ENCODE assay signal across 8 cellular contexts in genomic region chr10:79068562-79069324, GRCh38. TPM values are rescaled to one million over a fixed set of nuclear protein-coding genes. Genes with fewer than 3 reads are reported as not detected.
A peak's percentile ranks its signal among the peaks of the same experiment; 100 is the strongest.
DNase-seq lines count a peak whose midpoint lies in the region; ATAC-seq and TF ChIP-seq lines count a peak whose summit lies in the region.

TSS of gene ZMIZ1 (plus strand) at chr10:79068966. CDS start at chr10:79201633, 132,667 bp downstream.

- peak; percentile 35 for DNase-seq in BJ (ENCODE audit: low read depth)
- DNase-seq in GM19240 (ENCODE audit: insufficient read length, low spot score): peak; percentile 50
- peak; percentile 46 to 91 for DNase-seq in NCI-H526 (lab: John Stamatoyannopoulos, UW)
- DNase-seq in activated CD4-positive, alpha-beta T cell treated with anti-CD3 and anti-CD28 coated beads, Interleukin-2, amount 50 U/mL, for 48 hours: peak; percentile 81 to 86
- DNase-seq in dorsolateral prefrontal cortex: peak; percentile 73 to 92 (median 86)
- DNase-seq in right lobe of liver: peak; percentile 89 to 92 (median 89)
- peak; percentile 70 to 80 for DNase-seq in stimulated activated CD4-positive, alpha-beta T cell treated with anti-CD3 and anti-CD28 coated beads, Interleukin-4, amount 100 ng/mL, for 4 hours

- POLR2A ChIA-PET in BJ (lab: Charles Lee): no interaction called here

- no peaks in the 10 kb centered on the region for H3K36me3 ChIP-seq in BJ (ENCODE audit: control insufficient read depth, insufficient read depth, low read length)
- H3K36me3 ChIP-seq in right lobe of liver: no peaks in the 10 kb centered on the region

- TF ChIP-seq CTCF in BJ (IDR thresholded peaks at IDR 0.05; ENCODE audit: insufficient read depth, low read depth, low read length): 0 out of 2 replicates have a peak, but pooled peaks have one; percentile 1
- peak in 29 of 56 donors; percentile 2 to 52 (median 17) for TF ChIP-seq CTCF in dorsolateral prefrontal cortex (IDR thresholded peaks at IDR 0.05 in 54 of 56, conservative IDR thresholded peaks at IDR 0.05 in 2 of 56; ENCODE audit: low read depth in 1 of 56, partially characterized antibody in 56 of 56)
- TF ChIP-seq CTCF in right lobe of liver (IDR thresholded peaks at IDR 0.05): peak; percentile 15 to 59 (median 28)

- H3K9me3 ChIP-seq in right lobe of liver: no peaks in the 10 kb centered on the region

- intact Hi-C loops in dorsolateral prefrontal cortex (cut with DNase I) (loop anchor here (1.0 to 10.0 kb wide), 11 partner anchors 94 to 1024 kb away; no protein-coding TSS in a partner anchor), right lobe of liver (cut with DNase I) (loop anchor here in 1 of 2 donors (10.0 kb wide), 1 partner anchor 126 kb away; no protein-coding TSS in a partner anchor)

- H3K4me1 ChIP-seq in right lobe of liver: peaks cover 0 to 36% (median 12%) of the 10 kb centered on the region in 4 donors

- H3K27ac ChIP-seq in dorsolateral prefrontal cortex: peak within 1 kb of the TSS; percentile 53 to 99 (median 93)
- H3K27ac ChIP-seq in right lobe of liver: peak within 1 kb of the TSS; percentile 90 to 96 (median 92)

- ATAC-seq in HG03457 (IDR thresholded peaks at IDR 0.05; ENCODE audit: unreplicated experiment) (peak; percentile 42), right lobe of liver (peak; percentile 50 to 58 (median 54))

- CTCF ChIA-PET in BJ (lab: Yijun Ruan, JAX): no interaction called here

- WGBS in right lobe of liver (ENCODE audit: insufficient coverage, low coverage, low lambda C conversion rate, missing lambda C conversion rate): 3% methylated on average over 12 of the region's 92 CpGs

- H3K4me3 ChIP-seq in BJ (ENCODE audit: low read depth, low read length): peak within 1 kb of the TSS; percentile 93
- H3K4me3 ChIP-seq in dorsolateral prefrontal cortex: peak within 1 kb of the TSS; percentile 60 to 94 (median 81)
- H3K4me3 ChIP-seq in right lobe of liver: peak within 1 kb of the TSS; percentile 87 to 96 (median 89)

- TF ChIP-seq POLR2A in right lobe of liver (IDR thresholded peaks at IDR 0.05): peak; percentile 93

- H3K27me3 ChIP-seq in BJ (ENCODE audit: control insufficient read depth, insufficient read depth, low read length) (no peaks in the 10 kb centered on the region), dorsolateral prefrontal cortex (no peaks in the 10 kb centered on the region), right lobe of liver (no peaks in the 10 kb centered on the region)

RNA-seq across cellular contexts. Expression of gene ZMIZ1, which starts in this region (rescaled TPM):
- polyA plus RNA-seq in BJ (2011; rRNA removed): 5.6 and 13.0 TPM in 2 replicates
- 13.1 and 19.3 TPM in 2 replicates for polyA minus RNA-seq in BJ (2011; rRNA and poly(A)+ RNA removed)
- total RNA-seq in dorsolateral prefrontal cortex (100 to 1,000 TPM in 47 of 120 experiments, 10 to 100 TPM in 73; 67.5 to 153 (median 96.5) TPM), right lobe of liver (10 to 100 TPM in 5 of 6 experiments, 1 to 10 TPM in 1; 9.9 to 22.8 (median 12.3) TPM)

Comparison
In these comparisons a context has a peak if more than half of its experiments do, and no peak if none do; other contexts are left out.
1. Peak in every context shown above with its lines: DNase-seq, ATAC-seq, H3K4me3 ChIP-seq and H3K27ac ChIP-seq.
2. DNase-seq: peak in every context shown above with its lines; median percentile 89 in right lobe of liver; 86 in dorsolateral prefrontal cortex; 84 in activated CD4-positive, alpha-beta T cell treated with anti-CD3 and anti-CD28 coated beads, Interleukin-2, amount 50 U/mL, for 48 hours; 75 in stimulated activated CD4-positive, alpha-beta T cell treated with anti-CD3 and anti-CD28 coated beads, Interleukin-4, amount 100 ng/mL, for 4 hours; 68 in NCI-H526; 50 in GM19240; 35 in BJ.